28 cellular contexts compared by ENCODE assay signal in the genomic region with DNA sequence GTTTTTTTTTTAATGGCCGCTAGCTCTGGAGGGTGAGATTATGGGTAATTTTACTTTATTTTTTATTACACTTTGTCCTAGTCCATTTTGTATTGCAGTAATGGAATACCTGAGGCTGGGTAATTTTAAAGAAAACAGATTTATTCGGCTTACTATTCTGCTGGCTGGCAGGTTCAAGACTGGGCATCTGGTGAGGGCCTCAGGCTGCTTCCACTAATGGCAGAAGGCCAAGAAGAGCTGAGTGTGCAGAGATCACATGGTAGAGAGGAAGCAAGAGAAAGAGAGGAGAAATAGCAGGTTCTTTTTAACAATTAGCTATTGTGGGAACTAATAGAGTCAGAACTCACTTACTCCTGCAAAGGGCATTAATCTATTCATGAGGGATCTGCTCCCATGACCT. TPM values are rescaled to one million over a fixed set of nuclear protein-coding genes. Genes with fewer than 3 reads are reported as not detected.
"Had no signal": no experiment of that assay in that cellular context is flagged by ENCODE, and none has a peak within 500 bp of the region (broad histone marks: within the 10 kb centered on the region; RNA-seq: fewer than 3 reads in every experiment).

No MANE protein-coding gene starts in this region.

- H3K9me3 ChIP-seq: esophagus squamous epithelium, mucosa of descending colon, ovary, right lobe of liver, suprapubic skin had no signal

- H3K36me3 ChIP-seq: esophagus squamous epithelium, ovary, right lobe of liver, suprapubic skin had no signal

- H3K27ac Mint-ChIP-seq: effector memory CD8-positive, alpha-beta T cell; memory B cell; naive thymus-derived CD4-positive, alpha-beta T cell had no signal

- H3K4me3 Mint-ChIP-seq: effector memory CD8-positive, alpha-beta T cell; memory B cell; naive thymus-derived CD4-positive, alpha-beta T cell; nephron; stimulated activated naive CD8-positive, alpha-beta T cell treated with anti-CD3 and anti-CD28 coated beads, Interleukin-15, amount 100 ng/mL, for 72 hours had no signal

- H3K4me1 ChIP-seq: esophagus squamous epithelium, right lobe of liver, suprapubic skin had no signal

- ATAC-seq: effector memory CD8-positive, alpha-beta T cell; left lobe of liver; mucosa of descending colon; naive thymus-derived CD4-positive, alpha-beta T cell; right lobe of liver; stimulated activated naive CD8-positive, alpha-beta T cell treated with anti-CD3 and anti-CD28 coated beads, Interleukin-15, amount 100 ng/mL, for 72 hours had no signal

- H3K36me3 Mint-ChIP-seq: memory B cell; naive thymus-derived CD4-positive, alpha-beta T cell had no signal

- H3K4me3 ChIP-seq: esophagus squamous epithelium, lung, mucosa of descending colon, ovary, right lobe of liver, smooth muscle cell, suprapubic skin had no signal

- H3K27me3 ChIP-seq: esophagus squamous epithelium, ovary, right lobe of liver, suprapubic skin had no signal

- H3K27ac ChIP-seq: esophagus squamous epithelium, ovary, right lobe of liver, suprapubic skin had no signal

- H3K4me1 Mint-ChIP-seq: memory B cell; naive thymus-derived CD4-positive, alpha-beta T cell; stimulated activated naive CD8-positive, alpha-beta T cell treated with anti-CD3 and anti-CD28 coated beads, Interleukin-15, amount 100 ng/mL, for 72 hours had no signal

- DNase-seq: cerebellar nuclear complex; cortex of kidney; effector memory CD8-positive, alpha-beta T cell; erythroblast; esophagus squamous epithelium; head of caudate nucleus; mucosa of descending colon; naive thymus-derived CD4-positive, alpha-beta T cell; occipital lobe; ovary; posterior cingulate gyrus; right lobe of liver; stimulated activated CD4-positive, alpha-beta T cell treated with anti-CD3 and anti-CD28 coated beads, Interleukin-12 subunit alpha, Interleukin-12 subunit beta, amount 100 ng/mL, for 4 hours; stimulated activated CD4-positive, alpha-beta T cell treated with anti-CD3 and anti-CD28 coated beads, Interleukin-1b, Interleukin-23, amount 100 ng/mL, for 48 hours; stimulated activated CD4-positive, alpha-beta T cell treated with anti-CD3 and anti-CD28 coated beads, Interleukin-4, amount 100 ng/mL, for 1 hour; stimulated activated CD8-positive, alpha-beta memory T cell treated with anti-CD3 and anti-CD28 coated beads, Interleukin-4, amount 100 ng/mL, for 48 hours; stimulated activated naive CD4-positive, alpha-beta T cell; stimulated activated naive CD8-positive, alpha-beta T cell treated with anti-CD3 and anti-CD28 coated beads, Interleukin-15, amount 100 ng/mL, for 72 hours; trophoblast cell had no signal

- FAIRE-seq: endometrium, frontal cortex, keratinocyte had no signal

- H3K27me3 Mint-ChIP-seq: effector memory CD8-positive, alpha-beta T cell; naive thymus-derived CD4-positive, alpha-beta T cell; stimulated activated naive CD8-positive, alpha-beta T cell treated with anti-CD3 and anti-CD28 coated beads, Interleukin-15, amount 100 ng/mL, for 72 hours had no signal

RNA-seq across cellular contexts. Expression of gene ARHGAP28, which starts 52.4 kb away (rescaled TPM):
- total RNA-seq: naive thymus-derived CD4-positive, alpha-beta T cell had no signal
- polyA plus RNA-seq: naive thymus-derived CD4-positive, alpha-beta T cell had no signal
